Comparison of ENCODE assay signal across 1 cellular context in the genomic region with DNA sequence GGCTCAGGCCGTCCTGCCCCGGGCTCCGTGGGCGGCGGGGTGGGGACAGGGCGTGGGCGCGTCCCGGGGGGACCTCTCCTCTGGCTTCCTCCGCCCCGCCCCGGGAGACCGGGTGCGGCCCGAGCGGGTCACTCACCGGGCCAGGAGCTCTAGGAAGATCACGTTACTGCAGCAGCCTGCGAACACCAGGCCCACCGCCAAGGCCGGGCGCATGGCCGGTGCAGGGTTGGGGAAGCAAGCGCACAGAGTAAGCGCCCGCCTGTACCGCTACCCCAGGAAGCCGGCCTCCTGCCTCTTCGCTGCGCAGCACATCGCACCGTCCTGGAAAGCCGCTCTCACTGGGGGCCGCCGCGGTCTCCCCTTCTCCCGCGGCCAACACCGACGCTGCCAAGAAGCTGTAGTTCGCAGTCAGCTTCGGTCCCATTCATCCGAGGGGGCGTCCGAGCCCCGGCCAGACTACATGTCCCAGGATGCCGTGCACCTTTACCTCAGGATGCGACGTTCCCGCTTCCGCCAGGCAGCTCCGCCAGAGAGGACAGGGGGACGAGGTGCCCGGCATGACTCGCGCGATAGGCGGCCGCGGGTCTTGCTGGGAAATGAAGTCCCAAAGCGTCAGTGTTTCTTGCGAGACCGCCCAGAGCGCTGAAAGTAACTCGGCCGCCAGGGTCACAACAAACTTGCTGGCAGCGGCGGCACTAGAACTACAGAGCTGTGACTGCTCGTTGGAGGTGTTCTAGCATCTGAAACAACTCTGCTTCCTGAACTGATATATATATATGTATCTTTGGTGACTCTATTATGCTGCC.
TF ChIP-seq lines count a peak whose summit lies in the region.

A gene with protein sequence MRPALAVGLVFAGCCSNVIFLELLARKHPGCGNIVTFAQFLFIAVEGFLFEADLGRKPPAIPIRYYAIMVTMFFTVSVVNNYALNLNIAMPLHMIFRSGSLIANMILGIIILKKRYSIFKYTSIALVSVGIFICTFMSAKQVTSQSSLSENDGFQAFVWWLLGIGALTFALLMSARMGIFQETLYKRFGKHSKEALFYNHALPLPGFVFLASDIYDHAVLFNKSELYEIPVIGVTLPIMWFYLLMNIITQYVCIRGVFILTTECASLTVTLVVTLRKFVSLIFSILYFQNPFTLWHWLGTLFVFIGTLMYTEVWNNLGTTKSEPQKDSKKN (minus strand): TSS at position 392 of the 806 bp plus-strand sequence. CDS start 179 bp downstream, at position 213.

TF ChIP-seq in HepG2, 621 proteins besides CTCF, POLR2A, EP300 and RAD21 (continued from another document and continues in another):
- TF ChIP-seq, protein P1, sequence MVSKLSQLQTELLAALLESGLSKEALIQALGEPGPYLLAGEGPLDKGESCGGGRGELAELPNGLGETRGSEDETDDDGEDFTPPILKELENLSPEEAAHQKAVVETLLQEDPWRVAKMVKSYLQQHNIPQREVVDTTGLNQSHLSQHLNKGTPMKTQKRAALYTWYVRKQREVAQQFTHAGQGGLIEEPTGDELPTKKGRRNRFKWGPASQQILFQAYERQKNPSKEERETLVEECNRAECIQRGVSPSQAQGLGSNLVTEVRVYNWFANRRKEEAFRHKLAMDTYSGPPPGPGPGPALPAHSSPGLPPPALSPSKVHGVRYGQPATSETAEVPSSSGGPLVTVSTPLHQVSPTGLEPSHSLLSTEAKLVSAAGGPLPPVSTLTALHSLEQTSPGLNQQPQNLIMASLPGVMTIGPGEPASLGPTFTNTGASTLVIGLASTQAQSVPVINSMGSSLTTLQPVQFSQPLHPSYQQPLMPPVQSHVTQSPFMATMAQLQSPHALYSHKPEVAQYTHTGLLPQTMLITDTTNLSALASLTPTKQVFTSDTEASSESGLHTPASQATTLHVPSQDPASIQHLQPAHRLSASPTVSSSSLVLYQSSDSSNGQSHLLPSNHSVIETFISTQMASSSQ (IDR thresholded peaks at IDR 0.05; ENCODE audit: low read depth) = no peak
- TF ChIP-seq, protein P1 (CRISPR knock-in tag; IDR thresholded peaks at IDR 0.05; ENCODE audit: borderline replicate concordance) = no peak; the same call in 1 of the 2 replicates
- TF ChIP-seq ZNF530 (CRISPR knock-in tag; IDR thresholded peaks at IDR 0.05; ENCODE audit: low read depth) = no peak
- TF ChIP-seq, protein P2, sequence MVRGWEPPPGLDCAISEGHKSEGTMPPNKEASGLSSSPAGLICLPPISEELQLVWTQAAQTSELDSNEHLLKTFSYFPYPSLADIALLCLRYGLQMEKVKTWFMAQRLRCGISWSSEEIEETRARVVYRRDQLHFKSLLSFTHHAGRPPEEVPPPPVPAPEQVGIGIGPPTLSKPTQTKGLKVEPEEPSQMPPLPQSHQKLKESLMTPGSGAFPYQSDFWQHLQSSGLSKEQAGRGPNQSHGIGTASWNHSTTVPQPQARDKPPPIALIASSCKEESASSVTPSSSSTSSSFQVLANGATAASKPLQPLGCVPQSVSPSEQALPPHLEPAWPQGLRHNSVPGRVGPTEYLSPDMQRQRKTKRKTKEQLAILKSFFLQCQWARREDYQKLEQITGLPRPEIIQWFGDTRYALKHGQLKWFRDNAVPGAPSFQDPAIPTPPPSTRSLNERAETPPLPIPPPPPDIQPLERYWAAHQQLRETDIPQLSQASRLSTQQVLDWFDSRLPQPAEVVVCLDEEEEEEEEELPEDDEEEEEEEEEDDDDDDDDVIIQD (CRISPR knock-in tag; IDR thresholded peaks at IDR 0.05; ENCODE audit: low read depth) = no peak
- TF ChIP-seq ZBTB20 (CRISPR knock-in tag; IDR thresholded peaks at IDR 0.05; ENCODE audit: borderline replicate concordance, low read depth) = 0 out of 2 replicates have a peak, but pooled peaks have one; percentile 14
- peak; percentile 50; the same call in 1 of the 2 replicates for TF ChIP-seq TP53 (CRISPR knock-in tag; conservative IDR thresholded peaks at IDR 0.05)
- TF ChIP-seq, protein P3, sequence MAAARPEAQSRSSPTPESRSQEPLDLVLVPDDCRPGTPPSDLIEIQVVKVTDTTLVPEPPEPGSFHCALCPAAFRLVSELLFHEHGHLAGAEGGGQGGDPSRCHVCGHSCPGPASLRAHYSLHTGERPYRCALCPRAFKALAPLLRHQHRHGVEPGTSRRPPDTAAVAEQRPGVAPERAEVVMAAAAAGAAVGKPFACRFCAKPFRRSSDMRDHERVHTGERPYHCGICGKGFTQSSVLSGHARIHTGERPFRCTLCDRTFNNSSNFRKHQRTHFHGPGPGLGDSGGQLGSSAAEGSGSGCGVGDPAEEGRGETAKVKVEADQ (CRISPR knock-in tag; IDR thresholded peaks at IDR 0.05; ENCODE audit: borderline replicate concordance) = peak; percentile 71; the same call in 1 of the 2 replicates
- TF ChIP-seq, protein P4, sequence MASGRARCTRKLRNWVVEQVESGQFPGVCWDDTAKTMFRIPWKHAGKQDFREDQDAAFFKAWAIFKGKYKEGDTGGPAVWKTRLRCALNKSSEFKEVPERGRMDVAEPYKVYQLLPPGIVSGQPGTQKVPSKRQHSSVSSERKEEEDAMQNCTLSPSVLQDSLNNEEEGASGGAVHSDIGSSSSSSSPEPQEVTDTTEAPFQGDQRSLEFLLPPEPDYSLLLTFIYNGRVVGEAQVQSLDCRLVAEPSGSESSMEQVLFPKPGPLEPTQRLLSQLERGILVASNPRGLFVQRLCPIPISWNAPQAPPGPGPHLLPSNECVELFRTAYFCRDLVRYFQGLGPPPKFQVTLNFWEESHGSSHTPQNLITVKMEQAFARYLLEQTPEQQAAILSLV (CRISPR knock-in tag; IDR thresholded peaks at IDR 0.05; ENCODE audit: borderline replicate concordance) = peak; percentile 45; the same call in 1 of the 2 replicates
- TF ChIP-seq, protein P5, sequence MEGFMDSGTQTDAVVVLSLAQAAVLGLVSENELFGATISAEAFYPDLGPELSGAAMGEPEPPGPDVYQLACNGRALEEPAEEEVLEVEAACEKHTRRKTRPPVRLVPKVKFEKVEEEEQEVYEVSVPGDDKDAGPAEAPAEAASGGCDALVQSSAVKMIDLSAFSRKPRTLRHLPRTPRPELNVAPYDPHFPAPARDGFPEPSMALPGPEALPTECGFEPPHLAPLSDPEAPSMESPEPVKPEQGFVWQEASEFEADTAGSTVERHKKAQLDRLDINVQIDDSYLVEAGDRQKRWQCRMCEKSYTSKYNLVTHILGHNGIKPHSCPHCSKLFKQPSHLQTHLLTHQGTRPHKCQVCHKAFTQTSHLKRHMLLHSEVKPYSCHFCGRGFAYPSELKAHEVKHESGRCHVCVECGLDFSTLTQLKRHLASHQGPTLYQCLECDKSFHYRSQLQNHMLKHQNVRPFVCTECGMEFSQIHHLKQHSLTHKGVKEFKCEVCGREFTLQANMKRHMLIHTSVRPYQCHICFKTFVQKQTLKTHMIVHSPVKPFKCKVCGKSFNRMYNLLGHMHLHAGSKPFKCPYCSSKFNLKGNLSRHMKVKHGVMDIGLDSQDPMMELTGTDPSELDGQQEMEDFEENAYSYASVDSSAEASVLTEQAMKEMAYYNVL (CRISPR knock-in tag; IDR thresholded peaks at IDR 0.05; ENCODE audit: borderline replicate concordance) = peak; percentile 37; the same call in 1 of the 2 replicates
- no peak for TF ChIP-seq ZNF570 (CRISPR knock-in tag; IDR thresholded peaks at IDR 0.05; ENCODE audit: borderline replicate concordance)
- TF ChIP-seq, protein P6, sequence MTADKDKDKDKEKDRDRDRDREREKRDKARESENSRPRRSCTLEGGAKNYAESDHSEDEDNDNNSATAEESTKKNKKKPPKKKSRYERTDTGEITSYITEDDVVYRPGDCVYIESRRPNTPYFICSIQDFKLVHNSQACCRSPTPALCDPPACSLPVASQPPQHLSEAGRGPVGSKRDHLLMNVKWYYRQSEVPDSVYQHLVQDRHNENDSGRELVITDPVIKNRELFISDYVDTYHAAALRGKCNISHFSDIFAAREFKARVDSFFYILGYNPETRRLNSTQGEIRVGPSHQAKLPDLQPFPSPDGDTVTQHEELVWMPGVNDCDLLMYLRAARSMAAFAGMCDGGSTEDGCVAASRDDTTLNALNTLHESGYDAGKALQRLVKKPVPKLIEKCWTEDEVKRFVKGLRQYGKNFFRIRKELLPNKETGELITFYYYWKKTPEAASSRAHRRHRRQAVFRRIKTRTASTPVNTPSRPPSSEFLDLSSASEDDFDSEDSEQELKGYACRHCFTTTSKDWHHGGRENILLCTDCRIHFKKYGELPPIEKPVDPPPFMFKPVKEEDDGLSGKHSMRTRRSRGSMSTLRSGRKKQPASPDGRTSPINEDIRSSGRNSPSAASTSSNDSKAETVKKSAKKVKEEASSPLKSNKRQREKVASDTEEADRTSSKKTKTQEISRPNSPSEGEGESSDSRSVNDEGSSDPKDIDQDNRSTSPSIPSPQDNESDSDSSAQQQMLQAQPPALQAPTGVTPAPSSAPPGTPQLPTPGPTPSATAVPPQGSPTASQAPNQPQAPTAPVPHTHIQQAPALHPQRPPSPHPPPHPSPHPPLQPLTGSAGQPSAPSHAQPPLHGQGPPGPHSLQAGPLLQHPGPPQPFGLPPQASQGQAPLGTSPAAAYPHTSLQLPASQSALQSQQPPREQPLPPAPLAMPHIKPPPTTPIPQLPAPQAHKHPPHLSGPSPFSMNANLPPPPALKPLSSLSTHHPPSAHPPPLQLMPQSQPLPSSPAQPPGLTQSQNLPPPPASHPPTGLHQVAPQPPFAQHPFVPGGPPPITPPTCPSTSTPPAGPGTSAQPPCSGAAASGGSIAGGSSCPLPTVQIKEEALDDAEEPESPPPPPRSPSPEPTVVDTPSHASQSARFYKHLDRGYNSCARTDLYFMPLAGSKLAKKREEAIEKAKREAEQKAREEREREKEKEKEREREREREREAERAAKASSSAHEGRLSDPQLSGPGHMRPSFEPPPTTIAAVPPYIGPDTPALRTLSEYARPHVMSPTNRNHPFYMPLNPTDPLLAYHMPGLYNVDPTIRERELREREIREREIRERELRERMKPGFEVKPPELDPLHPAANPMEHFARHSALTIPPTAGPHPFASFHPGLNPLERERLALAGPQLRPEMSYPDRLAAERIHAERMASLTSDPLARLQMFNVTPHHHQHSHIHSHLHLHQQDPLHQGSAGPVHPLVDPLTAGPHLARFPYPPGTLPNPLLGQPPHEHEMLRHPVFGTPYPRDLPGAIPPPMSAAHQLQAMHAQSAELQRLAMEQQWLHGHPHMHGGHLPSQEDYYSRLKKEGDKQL (CRISPR knock-in tag; IDR thresholded peaks at IDR 0.05; ENCODE audit: low read depth) = 0 out of 2 replicates have a peak, but pooled peaks have one; percentile 34
- no peak for TF ChIP-seq ZNF484 (CRISPR knock-in tag; IDR thresholded peaks at IDR 0.05; ENCODE audit: borderline replicate concordance, low read depth)
- TF ChIP-seq HNRNPUL1 (IDR thresholded peaks at IDR 0.05; ENCODE audit: low read depth, low read length) = no peak
- peak; percentile 27 for TF ChIP-seq IKZF4 (CRISPR knock-in tag; IDR thresholded peaks at IDR 0.05; ENCODE audit: borderline replicate concordance, low read depth, not compliant biosample characterization)
- TF ChIP-seq DMAP1 (CRISPR knock-in tag; IDR thresholded peaks at IDR 0.05) = peak; percentile 53; the same call in 1 of the 2 replicates
- peak; percentile 93 for TF ChIP-seq KDM5B (CRISPR knock-in tag; IDR thresholded peaks at IDR 0.05; ENCODE audit: borderline replicate concordance)
- TF ChIP-seq ZNF232 (CRISPR knock-in tag; IDR thresholded peaks at IDR 0.05; ENCODE audit: borderline replicate concordance) = no peak
- peak; percentile 26 for TF ChIP-seq PHF5A (CRISPR knock-in tag; IDR thresholded peaks at IDR 0.05; ENCODE audit: low read depth, unreplicated experiment)
- TF ChIP-seq ZNF253 (CRISPR knock-in tag; IDR thresholded peaks at IDR 0.05; ENCODE audit: borderline replicate concordance) = no peak
- no peak for TF ChIP-seq ZNF878 (CRISPR knock-in tag; IDR thresholded peaks at IDR 0.05)
- peak; percentile 44; the same call in 1 of the 2 replicates for TF ChIP-seq NFE2L1 (CRISPR knock-in tag; IDR thresholded peaks at IDR 0.05; ENCODE audit: borderline replicate concordance)
- TF ChIP-seq ZFP1 (CRISPR knock-in tag; IDR thresholded peaks at IDR 0.05) = peak; percentile 62; the same call in 1 of the 2 replicates
- TF ChIP-seq, protein P7, sequence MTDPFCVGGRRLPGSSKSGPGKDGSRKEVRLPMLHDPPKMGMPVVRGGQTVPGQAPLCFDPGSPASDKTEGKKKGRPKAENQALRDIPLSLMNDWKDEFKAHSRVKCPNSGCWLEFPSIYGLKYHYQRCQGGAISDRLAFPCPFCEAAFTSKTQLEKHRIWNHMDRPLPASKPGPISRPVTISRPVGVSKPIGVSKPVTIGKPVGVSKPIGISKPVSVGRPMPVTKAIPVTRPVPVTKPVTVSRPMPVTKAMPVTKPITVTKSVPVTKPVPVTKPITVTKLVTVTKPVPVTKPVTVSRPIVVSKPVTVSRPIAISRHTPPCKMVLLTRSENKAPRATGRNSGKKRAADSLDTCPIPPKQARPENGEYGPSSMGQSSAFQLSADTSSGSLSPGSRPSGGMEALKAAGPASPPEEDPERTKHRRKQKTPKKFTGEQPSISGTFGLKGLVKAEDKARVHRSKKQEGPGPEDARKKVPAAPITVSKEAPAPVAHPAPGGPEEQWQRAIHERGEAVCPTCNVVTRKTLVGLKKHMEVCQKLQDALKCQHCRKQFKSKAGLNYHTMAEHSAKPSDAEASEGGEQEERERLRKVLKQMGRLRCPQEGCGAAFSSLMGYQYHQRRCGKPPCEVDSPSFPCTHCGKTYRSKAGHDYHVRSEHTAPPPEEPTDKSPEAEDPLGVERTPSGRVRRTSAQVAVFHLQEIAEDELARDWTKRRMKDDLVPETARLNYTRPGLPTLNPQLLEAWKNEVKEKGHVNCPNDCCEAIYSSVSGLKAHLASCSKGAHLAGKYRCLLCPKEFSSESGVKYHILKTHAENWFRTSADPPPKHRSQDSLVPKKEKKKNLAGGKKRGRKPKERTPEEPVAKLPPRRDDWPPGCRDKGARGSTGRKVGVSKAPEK (CRISPR knock-in tag; IDR thresholded peaks at IDR 0.05; ENCODE audit: borderline replicate concordance) = no peak
- TF ChIP-seq SMYD3 (CRISPR knock-in tag; IDR thresholded peaks at IDR 0.05) = no peak
- TF ChIP-seq ZNF33A (CRISPR knock-in tag; IDR thresholded peaks at IDR 0.05; ENCODE audit: borderline replicate concordance) = no peak
- no peak for TF ChIP-seq NFE2 (CRISPR knock-in tag; IDR thresholded peaks at IDR 0.05)
- no peak for TF ChIP-seq ZNF468 (CRISPR knock-in tag; IDR thresholded peaks at IDR 0.05)
- no peak for TF ChIP-seq ZNF674 (CRISPR knock-in tag; IDR thresholded peaks at IDR 0.05; ENCODE audit: low read depth)
- no peak for TF ChIP-seq ZNF619 (CRISPR knock-in tag; IDR thresholded peaks at IDR 0.05)
- no peak for TF ChIP-seq ZNF552 (CRISPR knock-in tag; IDR thresholded peaks at IDR 0.05; ENCODE audit: borderline replicate concordance)
- TF ChIP-seq ZFX (CRISPR knock-in tag; IDR thresholded peaks at IDR 0.05; ENCODE audit: low read depth) = peak; percentile 97
